ENCODE assay signal across 8 cellular contexts in the genomic region with DNA sequence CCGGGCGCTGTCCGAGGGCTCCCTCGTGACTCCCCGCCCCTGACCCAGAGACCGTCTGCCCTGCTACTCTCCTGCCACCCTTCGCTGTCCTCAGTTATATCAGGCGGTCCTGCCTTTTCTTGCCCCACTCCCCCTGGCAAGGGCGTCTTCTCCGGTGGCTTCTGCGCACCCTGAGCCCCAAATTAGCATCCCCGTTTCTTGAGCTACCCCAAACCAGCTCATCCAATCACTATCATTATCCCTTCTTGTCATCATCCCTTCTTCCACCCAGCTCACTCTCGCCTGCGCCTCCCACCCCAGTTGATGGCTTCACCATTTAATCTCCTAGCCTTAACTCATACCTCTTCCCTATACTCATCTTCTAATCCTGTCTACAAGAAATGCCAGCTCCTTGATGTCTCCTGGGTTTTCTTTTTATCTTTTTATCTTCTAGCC. TPM values are rescaled to one million over a fixed set of nuclear protein-coding genes. Genes with fewer than 3 reads are reported as not detected.
DNase-seq lines count a peak whose midpoint lies in the region; ATAC-seq and TF ChIP-seq lines count a peak whose summit lies in the region.

No MANE protein-coding gene starts in this region.

- intact Hi-C loops in CD14-positive monocyte (cut with micrococcal nuclease) (loop anchor here (2.0 to 10.0 kb wide), 4 partner anchors 39 to 177 kb away; partner anchors contain the start of gene CX3CR1 (in 1 of the 2)), left cardiac atrium (cut with DNase I) (no loop called here), gastrocnemius medialis (cut with DNase I; ENCODE audit: low total_unique reads) (loop anchor here (2.0 to 5.0 kb wide), 3 partner anchors 57 to 274 kb away; partner anchors contain the start of genes SCN11A, SLC25A38 and XIRP1)
- intact Hi-C loops in activated CD8-positive, alpha-beta T cell treated with anti-CD3 and anti-CD28 coated beads for 36 hours (cut with micrococcal nuclease): loop anchor here (5.0 kb wide), 2 partner anchors 39 to 179 kb away; no protein-coding TSS in a partner anchor

- DNase-seq in CD14-positive monocyte (ENCODE audit: low spot score): no peak
- peak; percentile 33 for DNase-seq in HFFc6
- DNase-seq in activated CD8-positive, alpha-beta T cell treated with anti-CD3 and anti-CD28 coated beads for 36 hours: no peak
- DNase-seq in left cardiac atrium: no peak
- DNase-seq in gastrocnemius medialis: no peak
- no peak for DNase-seq in stimulated activated CD4-positive, alpha-beta T cell treated with anti-CD3 and anti-CD28 coated beads, Interleukin-2, amount 100 ng/mL, for 48 hours

- peak; percentile 19 for ATAC-seq in activated CD8-positive, alpha-beta T cell treated with anti-CD3 and anti-CD28 coated beads for 36 hours
- ATAC-seq in left cardiac atrium: peak; percentile 18 to 62
- peak; percentile 46 to 53 for ATAC-seq in gastrocnemius medialis
- ATAC-seq in HG03469 (IDR thresholded peaks at IDR 0.05; ENCODE audit: unreplicated experiment): no peak
- no peak for ATAC-seq in HG03354 (IDR thresholded peaks at IDR 0.05; ENCODE audit: poor library complexity, severe bottlenecking, unreplicated experiment)

- H3K27me3 ChIP-seq in gastrocnemius medialis: no peaks in the 10 kb centered on the region

- H3K9me3 ChIP-seq in gastrocnemius medialis: no peaks in the 10 kb centered on the region

- H3K27me3 Mint-ChIP-seq in CD14-positive monocyte (ENCODE audit: low read depth in 3 of 3): peaks cover 7 to 16% (median 12%) of the 10 kb centered on the region in 3 donors
- H3K27me3 Mint-ChIP-seq in HFFc6 (ENCODE audit: insufficient read depth): no peaks in the 10 kb centered on the region; the same call in 1 of the 2 replicates
- H3K27me3 Mint-ChIP-seq in activated CD8-positive, alpha-beta T cell treated with anti-CD3 and anti-CD28 coated beads for 36 hours: no peaks in the 10 kb centered on the region

- peak overlapping the region; percentile 71 to 95 (median 84) for H3K4me3 ChIP-seq in gastrocnemius medialis

- POLR2A ChIA-PET in activated CD8-positive, alpha-beta T cell treated with anti-CD3 and anti-CD28 coated beads for 36 hours (lab: Charles Lee): interaction anchor here (0.7 to 1.4 kb wide), 12 partner anchors 8 to 300 kb away, joined by 3 to 5 read pairs (median 4); no protein-coding TSS in a partner anchor

- H3K27ac Mint-ChIP-seq in CD14-positive monocyte (peak overlapping the region; percentile 89 to 98 (median 95)), HFFc6 (peak overlapping the region; percentile 96)
- peak overlapping the region; percentile 68 for H3K27ac Mint-ChIP-seq in activated CD8-positive, alpha-beta T cell treated with anti-CD3 and anti-CD28 coated beads for 36 hours

- H3K4me1 Mint-ChIP-seq in CD14-positive monocyte (peaks cover 54% of the 10 kb centered on the region), HFFc6 (ENCODE audit: low read depth) (peaks cover 31% of the 10 kb centered on the region)
- H3K4me1 Mint-ChIP-seq in activated CD8-positive, alpha-beta T cell treated with anti-CD3 and anti-CD28 coated beads for 36 hours (ENCODE audit: low read depth): peaks cover 35% of the 10 kb centered on the region

- H3K9me3 Mint-ChIP-seq in CD14-positive monocyte: no peaks in the 10 kb centered on the region
- no peaks in the 10 kb centered on the region for H3K9me3 Mint-ChIP-seq in HFFc6
- H3K9me3 Mint-ChIP-seq in activated CD8-positive, alpha-beta T cell treated with anti-CD3 and anti-CD28 coated beads for 36 hours: no peaks in the 10 kb centered on the region

- H3K4me3 Mint-ChIP-seq in CD14-positive monocyte (peak overlapping the region; percentile 96), HFFc6 (peak overlapping the region; percentile 94)
- H3K4me3 Mint-ChIP-seq in activated CD8-positive, alpha-beta T cell treated with anti-CD3 and anti-CD28 coated beads for 36 hours: peak overlapping the region; percentile 87

- H3K4me1 ChIP-seq in gastrocnemius medialis: peaks cover 37 to 40% of the 10 kb centered on the region in 2 donors

- CTCF ChIA-PET in activated CD8-positive, alpha-beta T cell treated with anti-CD3 and anti-CD28 coated beads for 36 hours (lab: Charles Lee): interaction anchor here (1.1 to 6.9 kb wide), 6 partner anchors 8 to 187 kb away, joined by 3 to 50 read pairs (median 8); no protein-coding TSS in a partner anchor

- H3K36me3 ChIP-seq in gastrocnemius medialis: no peaks in the 10 kb centered on the region

- TF ChIP-seq CTCF in CD14-positive monocyte (IDR thresholded peaks at IDR 0.05) (no peak), HFFc6 (IDR thresholded peaks at IDR 0.05) (no peak), gastrocnemius medialis (IDR thresholded peaks at IDR 0.05 in 4 of 5, conservative IDR thresholded peaks at IDR 0.05 in 1 of 5) (no peak)
- no peak for TF ChIP-seq CTCF in activated CD8-positive, alpha-beta T cell treated with anti-CD3 and anti-CD28 coated beads for 36 hours (IDR thresholded peaks at IDR 0.05)

- peaks cover 14 to 32% of the 10 kb centered on the region in 2 donors for H3K36me3 Mint-ChIP-seq in CD14-positive monocyte
- no peaks in the 10 kb centered on the region for H3K36me3 Mint-ChIP-seq in HFFc6 (ENCODE audit: low read depth)
- H3K36me3 Mint-ChIP-seq in activated CD8-positive, alpha-beta T cell treated with anti-CD3 and anti-CD28 coated beads for 36 hours (ENCODE audit: low read depth): no peaks in the 10 kb centered on the region

- no peak for TF ChIP-seq POLR2A in gastrocnemius medialis (IDR thresholded peaks at IDR 0.05)

- in situ Hi-C loops in gastrocnemius medialis (cut with MboI; ENCODE audit: low sequenced_read_pairs in 4 of 4): no loop called here

- H3K27ac ChIP-seq in gastrocnemius medialis: peak overlapping the region; percentile 89 to 99 (median 94)

RNA-seq across cellular contexts. Expression of gene TTC21A, which starts 0.4 kb away (rescaled TPM):
- polyA plus RNA-seq in CD14-positive monocyte: 1 to 10 TPM in 1 of 2 donors, under 1 TPM in 1; 0.67 to 2.2 TPM
- 1 to 10 TPM in 5 of 6 experiments, under 1 TPM in 1; 0.91 to 2.2 (median 1.8) TPM for total RNA-seq in HFFc6 (2021; fragmentation: NEBNext Ultra II Directional; extraction: Animal tissue kit (Norgen Biotek cat#: 25700))
- total RNA-seq in activated CD8-positive, alpha-beta T cell treated with anti-CD3 and anti-CD28 coated beads for 36 hours: under 1 TPM; 0.69 to 0.79 TPM
- total RNA-seq in left cardiac atrium (1 to 10 TPM; 1.8 to 2.5 TPM), gastrocnemius medialis (1 to 10 TPM in 2 of 4 donors, under 1 TPM in 2; 0.33 to 4.3 (median 1.1) TPM)

RNA-seq across cellular contexts. Expression of gene GORASP1, which starts 0.5 kb away (rescaled TPM):
- polyA plus RNA-seq in CD14-positive monocyte: 10 to 100 TPM; 23.2 to 31.2 TPM
- total RNA-seq in HFFc6 (2021; fragmentation: NEBNext Ultra II Directional; extraction: Animal tissue kit (Norgen Biotek cat#: 25700)): 10 to 100 TPM; 42.7 to 52.1 (median 47.0) TPM
- total RNA-seq in activated CD8-positive, alpha-beta T cell treated with anti-CD3 and anti-CD28 coated beads for 36 hours: 10 to 100 TPM; 16.2 to 18.3 TPM
- total RNA-seq in left cardiac atrium (10 to 100 TPM; 39.0 to 49.1 TPM), gastrocnemius medialis (10 to 100 TPM; 34.3 to 81.9 (median 38.5) TPM)

RNA-seq across cellular contexts. Expression of gene CSRNP1, which starts 45.5 kb away (rescaled TPM):
- polyA plus RNA-seq in CD14-positive monocyte: 100 to 1,000 TPM; 104 to 113 TPM
- total RNA-seq in HFFc6 (2021; fragmentation: NEBNext Ultra II Directional; extraction: Animal tissue kit (Norgen Biotek cat#: 25700)): 10 to 100 TPM; 10.5 to 18.2 (median 12.5) TPM
- 10 to 100 TPM; 88.0 to 88.3 TPM for total RNA-seq in activated CD8-positive, alpha-beta T cell treated with anti-CD3 and anti-CD28 coated beads for 36 hours
- total RNA-seq in left cardiac atrium (10 to 100 TPM; 20.5 to 41.6 TPM), gastrocnemius medialis (10 to 100 TPM; 27.5 to 66.8 (median 42.3) TPM)

RNA-seq across cellular contexts. Expression of gene WDR48, which starts 56.1 kb away (rescaled TPM):
- 10 to 100 TPM; 17.1 to 22.7 TPM for polyA plus RNA-seq in CD14-positive monocyte
- 10 to 100 TPM; 25.7 to 29.1 (median 28.1) TPM for total RNA-seq in HFFc6 (2021; fragmentation: NEBNext Ultra II Directional; extraction: Animal tissue kit (Norgen Biotek cat#: 25700))
- 10 to 100 TPM; 33.2 to 34.7 TPM for total RNA-seq in activated CD8-positive, alpha-beta T cell treated with anti-CD3 and anti-CD28 coated beads for 36 hours
- total RNA-seq in left cardiac atrium: 10 to 100 TPM; 21.4 to 26.7 TPM
- 10 to 100 TPM; 14.8 to 26.5 (median 19.8) TPM for total RNA-seq in gastrocnemius medialis

RNA-seq across cellular contexts. Expression of gene SCN11A, which starts 56.1 kb away (rescaled TPM):
- not detected for polyA plus RNA-seq in CD14-positive monocyte
- total RNA-seq in HFFc6 (2021; fragmentation: NEBNext Ultra II Directional; extraction: Animal tissue kit (Norgen Biotek cat#: 25700)): not detected
- total RNA-seq in activated CD8-positive, alpha-beta T cell treated with anti-CD3 and anti-CD28 coated beads for 36 hours: not detected
- total RNA-seq in left cardiac atrium (not detected), gastrocnemius medialis (under 1 TPM in 1 of 4 donors, not detected in 3; 0.04 TPM)

Comparison
In these comparisons a context has a peak if more than half of its experiments do, and no peak if none do; other contexts are left out.
1. ATAC-seq: peak in activated CD8-positive, alpha-beta T cell treated with anti-CD3 and anti-CD28 coated beads for 36 hours (single experiment), left cardiac atrium (2 of 2) and gastrocnemius medialis (2 of 2); none in HG03469 (single experiment) and HG03354 (single experiment).
2. intact Hi-C loops: an anchor here in CD14-positive monocyte (2.0 to 10.0 kb wide), activated CD8-positive, alpha-beta T cell treated with anti-CD3 and anti-CD28 coated beads for 36 hours (5.0 kb wide) and gastrocnemius medialis (2.0 to 5.0 kb wide); none called in left cardiac atrium.
3. Peak in every context shown above with its lines, with median percentiles within 50 percentile points of each other: H3K27ac Mint-ChIP-seq and H3K4me3 Mint-ChIP-seq.